14 cellular contexts compared by ENCODE assay signal in genomic region chr12:76874491-76875190, GRCh38. TPM values are rescaled to one million over a fixed set of nuclear protein-coding genes. Genes with fewer than 3 reads are reported as not detected.
DNase-seq lines count a peak whose midpoint lies in the region; ATAC-seq, FAIRE-seq and TF ChIP-seq lines count a peak whose summit lies in the region.
"Had no signal": no experiment of that assay in that cellular context is flagged by ENCODE, and none has a peak within 500 bp of the region (broad histone marks: within the 10 kb centered on the region; RNA-seq: fewer than 3 reads in every experiment).

No MANE protein-coding gene starts in this region.

- H3K27me3 ChIP-seq in keratinocyte (ENCODE audit: control insufficient read depth, extremely low read depth, insufficient read depth, low read length) (no peaks in the 10 kb centered on the region), stomach (peaks cover 0 to 9% (median 8%) of the 10 kb centered on the region in 3 donors), SJCRH30 (no peaks in the 10 kb centered on the region)

- intact Hi-C loops in stomach (cut with DNase I; ENCODE audit: low total_unique reads) = no loop called here

- ATAC-seq in GM18498 (IDR thresholded peaks at IDR 0.05; ENCODE audit: unreplicated experiment) (no peak), GM21619 (IDR thresholded peaks at IDR 0.05; ENCODE audit: unreplicated experiment) (no peak)
- ATAC-seq: PC-3 had no signal

- H3K36me3 ChIP-seq in HEK293 (ENCODE audit: control insufficient read depth in 2 of 2, insufficient read depth in 1 of 2, low read length in 2 of 2) (peaks cover 0 to 5% of the 10 kb centered on the region in 2 experiments; a peak in 1 of 3 replicates), keratinocyte (ENCODE audit: control insufficient read depth in 2 of 2, extremely low read depth in 1 of 2, insufficient read depth in 2 of 2, low read length in 2 of 2) (peaks cover 0 to 1% of the 10 kb centered on the region in 2 experiments), stomach (no peaks in the 10 kb centered on the region), SJCRH30 (peaks cover 15% of the 10 kb centered on the region)

- TF ChIP-seq CTCF in HEK293 (tag by site-specific recombination; IDR thresholded peaks at IDR 0.05) = no peak
- no peak for TF ChIP-seq CTCF in coronary artery (IDR thresholded peaks at IDR 0.05)
- no peak for TF ChIP-seq CTCF in keratinocyte (optimal IDR thresholded peaks at IDR 0.05 in 1 of 3, IDR thresholded peaks at IDR 0.05 in 1 of 3, conservative IDR thresholded peaks at IDR 0.05 in 1 of 3; ENCODE audit: extremely low read depth in 1 of 3, insufficient read depth in 2 of 3, low read length in 3 of 3)
- no peak for TF ChIP-seq CTCF in stomach (IDR thresholded peaks at IDR 0.05)

- H3K4me3 ChIP-seq in HEK293 (ENCODE audit: low read depth, low read length) = no peak overlapping the region
- peak overlapping the region; percentile 47 for H3K4me3 ChIP-seq in coronary artery
- no peak overlapping the region for H3K4me3 ChIP-seq in keratinocyte (ENCODE audit: control insufficient read depth in 2 of 3, extremely low read depth in 1 of 3, insufficient read depth in 2 of 3, low read depth in 1 of 3, low read length in 3 of 3)
- H3K4me3 ChIP-seq in stomach = no peak overlapping the region
- H3K4me3 ChIP-seq in SJCRH30 = no peak overlapping the region

- POLR2A ChIA-PET in HEK293 (lab: Yijun Ruan, JAX) = interaction anchor here (1.0 kb wide), 1 partner anchor 9 kb away, joined by 3 read pairs; no protein-coding TSS in a partner anchor

- no peak for TF ChIP-seq POLR2A in stomach (IDR thresholded peaks at IDR 0.05)

- dilution Hi-C loops in keratinocyte (cut with MboI; ENCODE audit: extremely low pct_ligation_motif_present, low sequenced_read_pairs) = no loop called here

- peaks cover 26% of the 10 kb centered on the region for H3K4me1 ChIP-seq in HEK293 (ENCODE audit: control insufficient read depth, insufficient read depth, low read length)
- H3K4me1 ChIP-seq in keratinocyte (ENCODE audit: control insufficient read depth, extremely low read depth, insufficient read depth, low read length) = peaks cover 18% of the 10 kb centered on the region
- H3K4me1 ChIP-seq in stomach = peaks cover 4 to 35% (median 21%) of the 10 kb centered on the region in 4 donors
- H3K4me1 ChIP-seq in SJCRH30 = no peaks in the 10 kb centered on the region; the same call in 1 of the 2 replicates

- no peak overlapping the region for H3K27ac ChIP-seq in HEK293 (ENCODE audit: extremely low read depth, low read depth, low read length)
- H3K27ac ChIP-seq in coronary artery = peak overlapping the region; percentile 7 to 20
- H3K27ac ChIP-seq in keratinocyte (ENCODE audit: control insufficient read depth, insufficient read depth, low read length) = no peak overlapping the region
- peak overlapping the region in 3 of 5 donors; percentile 1 to 27 (median 11) for H3K27ac ChIP-seq in stomach
- no peak overlapping the region for H3K27ac ChIP-seq in SJCRH30

- no peak for DNase-seq in coronary artery (ENCODE audit: low spot score)
- no peak for DNase-seq in keratinocyte (ENCODE audit: low read depth, low spot score)
- no peak for DNase-seq in stomach
- no peak for DNase-seq in COLO829 (ENCODE audit: low spot score)
- no peak for DNase-seq in SJCRH30
- DNase-seq: EL, NCI-H1436 treated with DMSO at 0.1 percent for 48 hours, NCI-H2227 treated with DMSO at 0.1 percent for 48 hours, NCI-H526 treated with DMSO at 0.1 percent for 48 hours, PC-3 had no signal

- H4K20me1 ChIP-seq in keratinocyte (ENCODE audit: control insufficient read depth, extremely low read depth, insufficient read depth, low read length) = no peaks in the 10 kb centered on the region

- H2AFZ ChIP-seq in keratinocyte (ENCODE audit: control insufficient read depth, low read length) = no peak overlapping the region

- H3K9me3 ChIP-seq in HEK293 (ENCODE audit: control insufficient read depth, insufficient read depth, low read depth, low read length) (no peaks in the 10 kb centered on the region), keratinocyte (ENCODE audit: control insufficient read depth, low read depth, low read length) (no peaks in the 10 kb centered on the region), stomach (no peaks in the 10 kb centered on the region), SJCRH30 (replicated peaks) (no peaks in the 10 kb centered on the region)

- H3K9me1 ChIP-seq in keratinocyte (ENCODE audit: control insufficient read depth, extremely low read depth, insufficient read depth, low read length) = no peaks in the 10 kb centered on the region

- WGBS in stomach, 5 donors = 72 to 90% (median 83%) methylated on average over 11 of the region's 11 CpGs

- H3K9ac ChIP-seq in keratinocyte (ENCODE audit: control insufficient read depth, extremely low read depth, insufficient read depth, low read length) = no peak overlapping the region

- TF ChIP-seq EP300 in stomach (IDR thresholded peaks at IDR 0.05) = no peak

- CTCF ChIA-PET in HEK293 (lab: Yijun Ruan, JAX) = interaction anchor here (1.1 to 3.0 kb wide), 2 partner anchors 11 to 136 kb away, joined by 3 to 11 read pairs; no protein-coding TSS in a partner anchor

- peak overlapping the region; percentile 12 for H3K4me2 ChIP-seq in keratinocyte (ENCODE audit: control insufficient read depth, extremely low read depth, insufficient read depth, low read depth, low read length)

- H3K79me2 ChIP-seq in keratinocyte (ENCODE audit: control insufficient read depth, insufficient read depth, low read length) = peaks cover 26% of the 10 kb centered on the region

- no peak for FAIRE-seq in keratinocyte (lab: Jason Lieb, UNC)
- FAIRE-seq: HTR-8/SVneo had no signal

TF ChIP-seq in HEK293, 187 proteins besides CTCF, POLR2A, EP300 and RAD21 (continues in another document):
- no peak for TF ChIP-seq ZNF132 (tag by site-specific recombination; IDR thresholded peaks at IDR 0.05; ENCODE audit: borderline replicate concordance)
- no peak for TF ChIP-seq ZNF449 (tag by site-specific recombination; IDR thresholded peaks at IDR 0.05)
- TF ChIP-seq ZNF280D (tag by site-specific recombination; IDR thresholded peaks at IDR 0.05) = no peak
- no peak for TF ChIP-seq ZNF473 (tag by site-specific recombination; IDR thresholded peaks at IDR 0.05)
- no peak for TF ChIP-seq PBX3 (CRISPR knock-in tag; IDR thresholded peaks at IDR 0.05)
- no peak for TF ChIP-seq ZNF76 (tag by site-specific recombination; IDR thresholded peaks at IDR 0.05; ENCODE audit: borderline replicate concordance, low read depth)
- peak; percentile 65; the same call in 1 of the 2 replicates for TF ChIP-seq ZNF600 (tag by site-specific recombination; IDR thresholded peaks at IDR 0.05)

RNA-seq across cellular contexts. Expression of gene CSRP2, which starts 4.2 kb away (rescaled TPM):
- polyA plus RNA-seq in keratinocyte (50.2 to 76.5 TPM (median 74.9 TPM) in 3 replicates), stomach (100 to 1,000 TPM in 1 of 3 donors, 10 to 100 TPM in 2; 32.7 to 162 (median 41.0) TPM)
- 41.7 TPM for polyA plus RNA-seq in keratinocyte (2011; ENCODE audit: low read depth)
- 52.2 and 74.0 TPM in 2 replicates for polyA plus RNA-seq in keratinocyte (2011; cell fraction: cytosol; rRNA removed)
- polyA plus RNA-seq in keratinocyte (2011; cell fraction: nucleus; rRNA removed) = 51.8 and 58.8 TPM in 2 replicates
- polyA plus RNA-seq in keratinocyte (2012; ENCODE audit: low replicate concordance) = 52.3 and 148 TPM in 2 replicates
- 14.1 to 29.1 TPM (median 28.9 TPM) in 3 replicates for polyA minus RNA-seq in keratinocyte
- polyA minus RNA-seq in keratinocyte (2011; cell fraction: cytosol; rRNA and poly(A)+ RNA removed) = 18.0 TPM
- polyA minus RNA-seq in keratinocyte (2011; cell fraction: nucleus; rRNA and poly(A)+ RNA removed) = 17.1 and 24.5 TPM in 2 replicates
- total RNA-seq in stomach = 10 to 100 TPM in 3 of 5 donors, 1 to 10 TPM in 1, not detected in 1; 6.4 to 50.9 (median 22.2) TPM
- total RNA-seq in SJCRH30 (2014; rRNA removed; shearing (Covaris generic)) = 129 and 131 TPM in 2 replicates

Comparison
In these comparisons a context has a peak if more than half of its experiments do, and no peak if none do; other contexts are left out.
1. H3K27ac ChIP-seq: peak in coronary artery (2 of 2) and stomach (3 of 5); none in HEK293 (single experiment), keratinocyte (single experiment) and SJCRH30 (single experiment).